In genomic region chr15:67101981-67102929, GRCh38 we compare ENCODE assay signal across 1 cellular context.
TF ChIP-seq lines count a peak whose summit lies in the region.

No MANE protein-coding gene starts in this region.

TF ChIP-seq in GM23338, 12 proteins besides CTCF, POLR2A, EP300 and RAD21 (continued from another document):
- TF ChIP-seq, protein P1, sequence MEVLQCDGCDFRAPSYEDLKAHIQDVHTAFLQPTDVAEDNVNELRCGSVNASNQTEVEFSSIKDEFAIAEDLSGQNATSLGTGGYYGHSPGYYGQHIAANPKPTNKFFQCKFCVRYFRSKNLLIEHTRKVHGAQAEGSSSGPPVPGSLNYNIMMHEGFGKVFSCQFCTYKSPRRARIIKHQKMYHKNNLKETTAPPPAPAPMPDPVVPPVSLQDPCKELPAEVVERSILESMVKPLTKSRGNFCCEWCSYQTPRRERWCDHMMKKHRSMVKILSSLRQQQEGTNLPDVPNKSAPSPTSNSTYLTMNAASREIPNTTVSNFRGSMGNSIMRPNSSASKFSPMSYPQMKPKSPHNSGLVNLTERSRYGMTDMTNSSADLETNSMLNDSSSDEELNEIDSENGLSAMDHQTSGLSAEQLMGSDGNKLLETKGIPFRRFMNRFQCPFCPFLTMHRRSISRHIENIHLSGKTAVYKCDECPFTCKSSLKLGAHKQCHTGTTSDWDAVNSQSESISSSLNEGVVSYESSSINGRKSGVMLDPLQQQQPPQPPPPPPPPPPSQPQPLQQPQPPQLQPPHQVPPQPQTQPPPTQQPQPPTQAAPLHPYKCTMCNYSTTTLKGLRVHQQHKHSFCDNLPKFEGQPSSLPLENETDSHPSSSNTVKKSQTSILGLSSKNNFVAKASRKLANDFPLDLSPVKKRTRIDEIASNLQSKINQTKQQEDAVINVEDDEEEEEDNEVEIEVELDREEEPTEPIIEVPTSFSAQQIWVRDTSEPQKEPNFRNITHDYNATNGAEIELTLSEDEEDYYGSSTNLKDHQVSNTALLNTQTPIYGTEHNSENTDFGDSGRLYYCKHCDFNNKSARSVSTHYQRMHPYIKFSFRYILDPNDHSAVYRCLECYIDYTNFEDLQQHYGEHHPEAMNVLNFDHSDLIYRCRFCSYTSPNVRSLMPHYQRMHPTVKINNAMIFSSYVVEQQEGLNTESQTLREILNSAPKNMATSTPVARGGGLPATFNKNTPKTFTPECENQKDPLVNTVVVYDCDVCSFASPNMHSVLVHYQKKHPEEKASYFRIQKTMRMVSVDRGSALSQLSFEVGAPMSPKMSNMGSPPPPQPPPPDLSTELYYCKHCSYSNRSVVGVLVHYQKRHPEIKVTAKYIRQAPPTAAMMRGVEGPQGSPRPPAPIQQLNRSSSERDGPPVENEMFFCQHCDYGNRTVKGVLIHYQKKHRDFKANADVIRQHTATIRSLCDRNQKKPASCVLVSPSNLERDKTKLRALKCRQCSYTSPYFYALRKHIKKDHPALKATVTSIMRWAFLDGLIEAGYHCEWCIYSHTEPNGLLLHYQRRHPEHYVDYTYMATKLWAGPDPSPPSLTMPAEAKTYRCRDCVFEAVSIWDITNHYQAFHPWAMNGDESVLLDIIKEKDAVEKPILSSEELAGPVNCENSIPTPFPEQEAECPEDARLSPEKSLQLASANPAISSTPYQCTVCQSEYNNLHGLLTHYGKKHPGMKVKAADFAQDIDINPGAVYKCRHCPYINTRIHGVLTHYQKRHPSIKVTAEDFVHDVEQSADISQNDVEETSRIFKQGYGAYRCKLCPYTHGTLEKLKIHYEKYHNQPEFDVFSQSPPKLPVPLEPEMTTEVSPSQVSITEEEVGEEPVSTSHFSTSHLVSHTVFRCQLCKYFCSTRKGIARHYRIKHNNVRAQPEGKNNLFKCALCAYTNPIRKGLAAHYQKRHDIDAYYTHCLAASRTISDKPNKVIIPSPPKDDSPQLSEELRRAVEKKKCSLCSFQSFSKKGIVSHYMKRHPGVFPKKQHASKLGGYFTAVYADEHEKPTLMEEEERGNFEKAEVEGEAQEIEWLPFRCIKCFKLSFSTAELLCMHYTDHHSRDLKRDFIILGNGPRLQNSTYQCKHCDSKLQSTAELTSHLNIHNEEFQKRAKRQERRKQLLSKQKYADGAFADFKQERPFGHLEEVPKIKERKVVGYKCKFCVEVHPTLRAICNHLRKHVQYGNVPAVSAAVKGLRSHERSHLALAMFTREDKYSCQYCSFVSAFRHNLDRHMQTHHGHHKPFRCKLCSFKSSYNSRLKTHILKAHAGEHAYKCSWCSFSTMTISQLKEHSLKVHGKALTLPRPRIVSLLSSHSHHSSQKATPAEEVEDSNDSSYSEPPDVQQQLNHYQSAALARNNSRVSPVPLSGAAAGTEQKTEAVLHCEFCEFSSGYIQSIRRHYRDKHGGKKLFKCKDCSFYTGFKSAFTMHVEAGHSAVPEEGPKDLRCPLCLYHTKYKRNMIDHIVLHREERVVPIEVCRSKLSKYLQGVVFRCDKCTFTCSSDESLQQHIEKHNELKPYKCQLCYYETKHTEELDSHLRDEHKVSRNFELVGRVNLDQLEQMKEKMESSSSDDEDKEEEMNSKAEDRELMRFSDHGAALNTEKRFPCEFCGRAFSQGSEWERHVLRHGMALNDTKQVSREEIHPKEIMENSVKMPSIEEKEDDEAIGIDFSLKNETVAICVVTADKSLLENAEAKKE (CRISPR knock-in tag; IDR thresholded peaks at IDR 0.05) = no peak
- no peak for TF ChIP-seq NANOG (IDR thresholded peaks at IDR 0.05; ENCODE audit: borderline replicate concordance)
- TF ChIP-seq EZH2phosphoT487 (IDR thresholded peaks at IDR 0.05; ENCODE audit: unreplicated experiment) = no peak
- no peak for TF ChIP-seq EZH2 (IDR thresholded peaks at IDR 0.05; ENCODE audit: low read depth, unreplicated experiment)
